In the genomic region with DNA sequence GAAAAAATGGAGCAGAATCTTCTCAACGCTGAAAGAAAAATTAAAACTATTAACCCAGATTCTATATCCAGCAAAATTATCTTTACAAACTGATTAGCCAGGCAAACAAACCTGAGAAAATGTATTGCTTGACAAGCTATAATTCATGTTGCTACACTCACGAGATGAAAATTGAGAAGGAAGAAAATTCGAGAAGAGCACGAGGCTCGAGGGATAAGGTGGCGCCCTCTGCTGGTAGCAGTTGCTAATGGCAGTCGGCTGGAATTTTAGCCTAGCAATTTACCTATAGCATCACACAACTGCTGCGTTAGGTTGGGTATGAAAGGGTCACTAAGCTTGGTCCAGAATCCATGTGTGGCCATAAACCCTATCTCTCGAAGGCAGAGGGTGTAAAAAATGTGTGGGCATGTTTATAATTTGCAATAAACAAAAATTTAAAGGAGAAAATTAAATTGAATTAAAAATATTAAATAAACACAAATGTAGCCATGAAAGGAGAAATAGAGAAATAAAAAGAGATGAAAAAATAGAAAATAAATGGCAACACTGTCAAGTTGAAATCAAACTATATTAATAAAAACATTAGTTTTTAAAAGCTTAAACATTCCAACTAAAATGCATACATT, we compare ENCODE assay signal across 8 cellular contexts.
A peak's percentile ranks its signal among the peaks of the same experiment; 100 is the strongest.
DNase-seq lines count a peak whose midpoint lies in the region; ATAC-seq, FAIRE-seq and TF ChIP-seq lines count a peak whose summit lies in the region.

No MANE protein-coding gene starts in this region.

- no peak overlapping the region for H3K4me2 ChIP-seq in GM12878 (ENCODE audit: control insufficient read depth, insufficient read depth)

- TF ChIP-seq POLR2A in GM12878 (IDR thresholded peaks at IDR 0.05; ENCODE audit: low read depth, low read length): no peak
- TF ChIP-seq POLR2A in upper lobe of left lung (IDR thresholded peaks at IDR 0.05): no peak

- H3K9me3 Mint-ChIP-seq in activated T-helper 1 cell treated with anti-CD3 and anti-CD28 coated beads, Interleukin-12 subunit alpha, Interleukin-12 subunit beta, Interleukin-2, Interleukin-4 antibody, amounts not matched to agents 30 ng/mL and 10 ng/mL and 1 ng/mL, durations not matched to agents 14 hours and 24 hours and 36 hours: no peaks in the 10 kb centered on the region
- H3K9me3 Mint-ChIP-seq in stimulated activated memory B cell treated with anti-CD40 and anti-IgM and Interleukin-4, amounts not matched to agents 10 μg/mL and 1 μg/mL and 100 μg/mL, for 72 hours: peaks cover 2% of the 10 kb centered on the region

- TF ChIP-seq RAD21 in GM12878 (IDR thresholded peaks at IDR 0.05; ENCODE audit: insufficient read depth, low read depth, low read length): peak; percentile 43

- no peaks in the 10 kb centered on the region for H4K20me1 ChIP-seq in GM12878 (ENCODE audit: control insufficient read depth, insufficient read depth)

- H3K4me3 Mint-ChIP-seq in activated T-helper 1 cell treated with anti-CD3 and anti-CD28 coated beads, Interleukin-12 subunit alpha, Interleukin-12 subunit beta, Interleukin-2, Interleukin-4 antibody, amounts not matched to agents 30 ng/mL and 10 ng/mL and 1 ng/mL, durations not matched to agents 14 hours and 24 hours and 36 hours: no peak overlapping the region
- no peak overlapping the region for H3K4me3 Mint-ChIP-seq in stimulated activated memory B cell treated with anti-CD40 and anti-IgM and Interleukin-4, amounts not matched to agents 10 μg/mL and 1 μg/mL and 100 μg/mL, for 72 hours

- RAD21 ChIA-PET in GM12878 (lab: Charles Lee; ENCODE audit: unreplicated experiment): interaction anchor here (1.0 kb wide), 1 partner anchor 13 kb away, joined by 4 read pairs; no protein-coding TSS in a partner anchor

- no peaks in the 10 kb centered on the region for H3K36me3 ChIP-seq in GM12878 (ENCODE audit: control insufficient read depth in 2 of 2, insufficient read depth in 2 of 2, low read length in 1 of 2)
- no peaks in the 10 kb centered on the region for H3K36me3 ChIP-seq in upper lobe of left lung

- no peak overlapping the region for H2AFZ ChIP-seq in GM12878 (ENCODE audit: control insufficient read depth, low read depth, low read length)

- TF ChIP-seq CTCF in GM12878 (IDR thresholded peaks at IDR 0.05 in 2 of 3, conservative IDR thresholded peaks at IDR 0.05 in 1 of 3; ENCODE audit: control insufficient read depth in 2 of 3, extremely low read depth in 1 of 3, insufficient read depth in 1 of 3, low read depth in 3 of 3, low read length in 3 of 3): peak; percentile 67 to 90 (median 87)
- TF ChIP-seq CTCF in upper lobe of left lung (IDR thresholded peaks at IDR 0.05): peak; percentile 33 to 72 (median 54)

- intact Hi-C loops in activated T-helper 1 cell treated with anti-CD3 and anti-CD28 coated beads, Interleukin-12 subunit alpha, Interleukin-12 subunit beta, Interleukin-2, Interleukin-4 antibody, amounts not matched to agents 30 ng/mL and 10 ng/mL and 1 ng/mL, durations not matched to agents 14 hours and 24 hours and 36 hours (cut with micrococcal nuclease): no loop called here
- intact Hi-C loops in GM12878 (cut with micrococcal nuclease; ENCODE audit: unreplicated experiment): loop anchor here (1.0 to 5.0 kb wide), 3 partner anchors 539 to 684 kb away; no protein-coding TSS in a partner anchor

- DNase-seq in activated T-helper 1 cell treated with Interleukin-2 at 50 U/mL for 16 hours (ENCODE audit: low read depth) (peak; percentile 4), OCI-M1 (lab: John Stamatoyannopoulos, UW) (peak; percentile 82), GM12878 (ENCODE audit: low read depth, low spot score) (no peak), kidney tubule cell (ENCODE audit: low spot score) (peak; percentile 31), upper lobe of left lung (peak in 1 of 2 donors; percentile 21)
- DNase-seq in activated T-helper 1 cell treated with anti-CD3 and anti-CD28 coated beads, Interleukin-12 subunit alpha, Interleukin-12 subunit beta, Interleukin-2, Interleukin-4 antibody, amounts not matched to agents 30 ng/mL and 10 ng/mL and 1 ng/mL, durations not matched to agents 14 hours and 24 hours and 36 hours (ENCODE audit: low spot score): no peak

- no TSS peak for BruUV-seq in GM12878 (replicated peaks; lab: Mats Ljungman, UMichigan)

- H3K4me3 ChIP-seq in GM12878: no peak overlapping the region
- no peak overlapping the region for H3K4me3 ChIP-seq in upper lobe of left lung

- H3K27me3 ChIP-seq in GM12878 (replicated peaks in 1 of 2; ENCODE audit: control insufficient read depth in 2 of 2, insufficient read depth in 2 of 2, low read length in 1 of 2): no peaks in the 10 kb centered on the region
- no peaks in the 10 kb centered on the region for H3K27me3 ChIP-seq in upper lobe of left lung

- H3K36me3 Mint-ChIP-seq in activated T-helper 1 cell treated with anti-CD3 and anti-CD28 coated beads, Interleukin-12 subunit alpha, Interleukin-12 subunit beta, Interleukin-2, Interleukin-4 antibody, amounts not matched to agents 30 ng/mL and 10 ng/mL and 1 ng/mL, durations not matched to agents 14 hours and 24 hours and 36 hours (ENCODE audit: low read depth): no peaks in the 10 kb centered on the region
- H3K36me3 Mint-ChIP-seq in stimulated activated memory B cell treated with anti-CD40 and anti-IgM and Interleukin-4, amounts not matched to agents 10 μg/mL and 1 μg/mL and 100 μg/mL, for 72 hours: no peaks in the 10 kb centered on the region

- FAIRE-seq in GM12878 (lab: Jason Lieb, UNC): peak; percentile 68

- peak; percentile 69 for ATAC-seq in HG03095 (IDR thresholded peaks at IDR 0.05; ENCODE audit: unreplicated experiment)
- ATAC-seq in GM12878: peak; percentile 73
- ATAC-seq in upper lobe of left lung (ENCODE audit: low FRiP score in 2 of 2): no peak
- ATAC-seq in stimulated activated memory B cell treated with anti-CD40 and anti-IgM and Interleukin-4, amounts not matched to agents 10 μg/mL and 1 μg/mL and 100 μg/mL, for 72 hours: no peak

- H3K9ac ChIP-seq in GM12878 (ENCODE audit: control insufficient read depth, insufficient read depth, low read length): no peak overlapping the region

- TF ChIP-seq EP300 in GM12878 (IDR thresholded peaks at IDR 0.05; ENCODE audit: borderline replicate concordance in 1 of 2, control insufficient read depth in 1 of 2, low read depth in 2 of 2, low read length in 2 of 2) (no peak), upper lobe of left lung (IDR thresholded peaks at IDR 0.05) (no peak)

- H3K4me1 ChIP-seq in GM12878 (ENCODE audit: control insufficient read depth, insufficient read depth, low read length) (no peaks in the 10 kb centered on the region), upper lobe of left lung (no peaks in the 10 kb centered on the region)

- POLR2A ChIA-PET in GM12878 (lab: Charles Lee): no interaction called here

- no peaks in the 10 kb centered on the region for H3K9me3 ChIP-seq in GM12878 (replicated peaks; ENCODE audit: control insufficient read depth, insufficient read depth, low read length)
- H3K9me3 ChIP-seq in upper lobe of left lung: no peaks in the 10 kb centered on the region

- WGBS in GM12878 (ENCODE audit: insufficient coverage, insufficient replicate concordance, low lambda C conversion rate, missing lambda C conversion rate): 18% methylated on average over 9 of the region's 9 CpGs
- WGBS in upper lobe of left lung, 2 donors: 21 to 23% methylated on average over 9 of the region's 9 CpGs

- CTCF ChIA-PET in GM12878 (lab: Yijun Ruan, JAX): interaction anchor here (0.7 to 1.5 kb wide), 5 partner anchors 10 to 553 kb away, joined by 3 to 10 read pairs (median 8); no protein-coding TSS in a partner anchor

- H3K79me2 ChIP-seq in GM12878 (ENCODE audit: control insufficient read depth, insufficient read depth, low read length): no peaks in the 10 kb centered on the region

- in situ Hi-C loops in GM12878 (cut with MboI): no loop called here

- no peaks in the 10 kb centered on the region for H3K27me3 Mint-ChIP-seq in activated T-helper 1 cell treated with anti-CD3 and anti-CD28 coated beads, Interleukin-12 subunit alpha, Interleukin-12 subunit beta, Interleukin-2, Interleukin-4 antibody, amounts not matched to agents 30 ng/mL and 10 ng/mL and 1 ng/mL, durations not matched to agents 14 hours and 24 hours and 36 hours (ENCODE audit: insufficient read depth)
- no peaks in the 10 kb centered on the region for H3K27me3 Mint-ChIP-seq in stimulated activated memory B cell treated with anti-CD40 and anti-IgM and Interleukin-4, amounts not matched to agents 10 μg/mL and 1 μg/mL and 100 μg/mL, for 72 hours

- H3K27ac Mint-ChIP-seq in activated T-helper 1 cell treated with anti-CD3 and anti-CD28 coated beads, Interleukin-12 subunit alpha, Interleukin-12 subunit beta, Interleukin-2, Interleukin-4 antibody, amounts not matched to agents 30 ng/mL and 10 ng/mL and 1 ng/mL, durations not matched to agents 14 hours and 24 hours and 36 hours: no peak overlapping the region
- H3K27ac Mint-ChIP-seq in stimulated activated memory B cell treated with anti-CD40 and anti-IgM and Interleukin-4, amounts not matched to agents 10 μg/mL and 1 μg/mL and 100 μg/mL, for 72 hours: no peak overlapping the region

- H3K27ac ChIP-seq in GM12878 (ENCODE audit: control insufficient read depth, insufficient read depth) (no peak overlapping the region), upper lobe of left lung (no peak overlapping the region)

- SMC1A ChIA-PET in GM12878 (lab: Charles Lee; ENCODE audit: uncharacterized antibody, unreplicated experiment): interaction anchor here (0.5 to 1.2 kb wide), 3 partner anchors 146 to 552 kb away, joined by 3 to 6 read pairs (median 4); no protein-coding TSS in a partner anchor

- H3K4me1 Mint-ChIP-seq in activated T-helper 1 cell treated with anti-CD3 and anti-CD28 coated beads, Interleukin-12 subunit alpha, Interleukin-12 subunit beta, Interleukin-2, Interleukin-4 antibody, amounts not matched to agents 30 ng/mL and 10 ng/mL and 1 ng/mL, durations not matched to agents 14 hours and 24 hours and 36 hours (ENCODE audit: low read depth): no peaks in the 10 kb centered on the region
- no peaks in the 10 kb centered on the region for H3K4me1 Mint-ChIP-seq in stimulated activated memory B cell treated with anti-CD40 and anti-IgM and Interleukin-4, amounts not matched to agents 10 μg/mL and 1 μg/mL and 100 μg/mL, for 72 hours

TF ChIP-seq in GM12878, 131 proteins besides CTCF, POLR2A, EP300 and RAD21 (continues in another document):
- TF ChIP-seq SMC3 (IDR thresholded peaks at IDR 0.05; ENCODE audit: borderline replicate concordance, low read length) (peak; percentile 48; the same call in 1 of the 2 replicates), YY1 (IDR thresholded peaks at IDR 0.05; ENCODE audit: low read depth, low read length) (0 out of 2 replicates have a peak, but pooled peaks have one; percentile 22)

Comparison
In these comparisons a context has a peak if more than half of its experiments do, and no peak if none do; other contexts are left out.
1. DNase-seq: peak in activated T-helper 1 cell treated with Interleukin-2 at 50 U/mL for 16 hours (single experiment), OCI-M1 (single experiment) and kidney tubule cell (single experiment); none in activated T-helper 1 cell treated with anti-CD3 and anti-CD28 coated beads, Interleukin-12 subunit alpha, Interleukin-12 subunit beta, Interleukin-2, Interleukin-4 antibody, amounts not matched to agents 30 ng/mL and 10 ng/mL and 1 ng/mL, durations not matched to agents 14 hours and 24 hours and 36 hours (single experiment) and GM12878 (single experiment).
2. ATAC-seq: peak in HG03095 (single experiment) and GM12878 (single experiment); none in upper lobe of left lung (0 of 2) and stimulated activated memory B cell treated with anti-CD40 and anti-IgM and Interleukin-4, amounts not matched to agents 10 μg/mL and 1 μg/mL and 100 μg/mL, for 72 hours (single experiment).